Comparison of ENCODE assay signal across 12 cellular contexts in genomic region chr3:48633743-48634142, GRCh38. TPM values are rescaled to one million over a fixed set of nuclear protein-coding genes. Genes with fewer than 3 reads are reported as not detected.
DNase-seq lines count a peak whose midpoint lies in the region; ATAC-seq and TF ChIP-seq lines count a peak whose summit lies in the region.
"Had no signal": no experiment of that assay in that cellular context is flagged by ENCODE, and none has a peak within 500 bp of the region (broad histone marks: within the 10 kb centered on the region; RNA-seq: fewer than 3 reads in every experiment).

No MANE protein-coding gene starts in this region.

- H3K9ac ChIP-seq in DND-41 (ENCODE audit: low read depth, low read length), result peak overlapping the region; percentile 72; the same call in 1 of the 2 replicates

- no peaks in the 10 kb centered on the region for H3K9me3 Mint-ChIP-seq in activated CD8-positive, alpha-beta T cell treated with anti-CD3 and anti-CD28 coated beads, Interleukin-2, amount 10 ng/mL, durations not matched to agents 7 days and 5 days (ENCODE audit: insufficient read depth)
- H3K9me3 Mint-ChIP-seq in memory B cell, result no peaks in the 10 kb centered on the region

- CTCF ChIA-PET in activated CD8-positive, alpha-beta T cell treated with anti-CD3 and anti-CD28 coated beads, Interleukin-2, amount 10 ng/mL, durations not matched to agents 7 days and 5 days (lab: Charles Lee), result interaction anchor here (2.3 to 3.9 kb wide), 5 partner anchors 10 to 233 kb away, joined by 7 to 42 read pairs (median 21); partner anchors contain the start of gene UQCRC1

- peaks cover 38% of the 10 kb centered on the region for H3K36me3 ChIP-seq in DND-41 (ENCODE audit: insufficient read depth, low read length)
- H3K36me3 ChIP-seq: uterus had no signal

- H3K4me3 Mint-ChIP-seq in activated CD8-positive, alpha-beta T cell treated with anti-CD3 and anti-CD28 coated beads, Interleukin-2, amount 10 ng/mL, durations not matched to agents 7 days and 5 days, result peak overlapping the region; percentile 89
- peak overlapping the region; percentile 89 for H3K4me3 Mint-ChIP-seq in memory B cell

- H3K27ac ChIP-seq in 22Rv1 (peak overlapping the region; percentile 85), DND-41 (ENCODE audit: low read length) (no peak overlapping the region; the same call in 1 of the 2 replicates)

- peak overlapping the region; percentile 99 for H3K4me2 ChIP-seq in DND-41 (ENCODE audit: insufficient read depth, low read length)

- H3K36me3 Mint-ChIP-seq in activated CD8-positive, alpha-beta T cell treated with anti-CD3 and anti-CD28 coated beads, Interleukin-2, amount 10 ng/mL, durations not matched to agents 7 days and 5 days (ENCODE audit: low read depth), result peaks cover 23% of the 10 kb centered on the region
- H3K36me3 Mint-ChIP-seq in memory B cell, result peaks cover 5% of the 10 kb centered on the region

- H3K4me1 Mint-ChIP-seq in activated CD8-positive, alpha-beta T cell treated with anti-CD3 and anti-CD28 coated beads, Interleukin-2, amount 10 ng/mL, durations not matched to agents 7 days and 5 days (ENCODE audit: low read depth), result peaks cover 30% of the 10 kb centered on the region
- peaks cover 6% of the 10 kb centered on the region for H3K4me1 Mint-ChIP-seq in memory B cell

- no peak overlapping the region for H2AFZ ChIP-seq in DND-41 (ENCODE audit: low read depth, low read length)

- H3K27ac Mint-ChIP-seq in activated CD8-positive, alpha-beta T cell treated with anti-CD3 and anti-CD28 coated beads, Interleukin-2, amount 10 ng/mL, durations not matched to agents 7 days and 5 days, result no peak overlapping the region
- no peak overlapping the region for H3K27ac Mint-ChIP-seq in memory B cell

- no peaks in the 10 kb centered on the region for H3K27me3 ChIP-seq in DND-41 (ENCODE audit: insufficient read depth, low read length, poor library complexity)
- H3K27me3 ChIP-seq: uterus had no signal

- POLR2A ChIA-PET in activated CD8-positive, alpha-beta T cell treated with anti-CD3 and anti-CD28 coated beads, Interleukin-2, amount 10 ng/mL, durations not matched to agents 7 days and 5 days (lab: Charles Lee), result interaction anchor here (0.6 to 1.0 kb wide), 2 partner anchors 334 to 387 kb away, joined by 3 to 4 read pairs; no protein-coding TSS in a partner anchor

- peaks cover 16% of the 10 kb centered on the region; the same call in 1 of the 2 replicates for H4K20me1 ChIP-seq in DND-41 (ENCODE audit: insufficient read depth, low read length)

- H3K27me3 Mint-ChIP-seq in activated CD8-positive, alpha-beta T cell treated with anti-CD3 and anti-CD28 coated beads, Interleukin-2, amount 10 ng/mL, durations not matched to agents 7 days and 5 days (ENCODE audit: low read depth), result no peaks in the 10 kb centered on the region
- no peaks in the 10 kb centered on the region for H3K27me3 Mint-ChIP-seq in memory B cell

- ATAC-seq in DND-41 (ENCODE audit: insufficient read depth, low read depth) (no peak), memory B cell (ENCODE audit: low read depth) (no peak), HG03039 (IDR thresholded peaks at IDR 0.05; ENCODE audit: unreplicated experiment) (no peak), HG03196 (IDR thresholded peaks at IDR 0.05; ENCODE audit: unreplicated experiment) (no peak), HG03442 (IDR thresholded peaks at IDR 0.05; ENCODE audit: unreplicated experiment) (no peak)
- no peak for ATAC-seq in activated CD8-positive, alpha-beta T cell treated with anti-CD3 and anti-CD28 coated beads, Interleukin-2, amount 10 ng/mL, durations not matched to agents 7 days and 5 days

- TF ChIP-seq CTCF in 22Rv1 (IDR thresholded peaks at IDR 0.05) (no peak), DND-41 (IDR thresholded peaks at IDR 0.05; ENCODE audit: borderline replicate concordance, extremely low read depth, low read length, poor library complexity, severe bottlenecking) (no peak)

- no peaks in the 10 kb centered on the region for H3K9me3 ChIP-seq in DND-41 (ENCODE audit: insufficient read depth, low read length, severe bottlenecking)
- H3K9me3 ChIP-seq: uterus had no signal

- peak overlapping the region in 1 of 2 experiments; percentile 92; a peak in 2 of 4 replicates for H3K4me3 ChIP-seq in DND-41 (ENCODE audit: low read depth in 1 of 2, low read length in 2 of 2)

- DNase-seq in DND-41 (no peak), memory B cell (ENCODE audit: low spot score in 2 of 2) (no peak), NCI-H345 treated with DMSO at 0.1 percent for 48 hours (lab: John Stamatoyannopoulos, UW; ENCODE audit: unreplicated experiment) (no peak)
- DNase-seq in activated CD8-positive, alpha-beta T cell treated with anti-CD3 and anti-CD28 coated beads, Interleukin-2, amount 10 ng/mL, durations not matched to agents 7 days and 5 days, result no peak
- DNase-seq: activated CD4-positive, alpha-beta T cell treated with anti-CD3 and anti-CD28 coated beads, Interleukin-2, amount 50 U/mL, for 1 hour; Kasumi-1; NCI-H2227 treated with DMSO at 0.1 percent for 48 hours; uterus had no signal

- H3K79me2 ChIP-seq in DND-41 (ENCODE audit: insufficient read depth, low read length), result peaks cover 9% of the 10 kb centered on the region; the same call in 1 of the 2 replicates

- peaks cover 27% of the 10 kb centered on the region for H3K4me1 ChIP-seq in DND-41 (ENCODE audit: insufficient read depth, low read length)

RNA-seq across cellular contexts. Expression of gene SLC26A6, which starts 1.5 kb away (rescaled TPM):
- 10 to 100 TPM; 58.0 to 61.5 TPM for total RNA-seq in activated CD8-positive, alpha-beta T cell treated with anti-CD3 and anti-CD28 coated beads, Interleukin-2, amount 10 ng/mL, durations not matched to agents 7 days and 5 days

RNA-seq across cellular contexts. Expression of gene TMEM89, which starts 12.2 kb away (rescaled TPM):
- under 1 TPM in 1 of 2 experiments, not detected in 1; 0.39 TPM for total RNA-seq in activated CD8-positive, alpha-beta T cell treated with anti-CD3 and anti-CD28 coated beads, Interleukin-2, amount 10 ng/mL, durations not matched to agents 7 days and 5 days
- total RNA-seq: uterus had no signal

RNA-seq across cellular contexts. Expression of gene UQCRC1, which starts 24.3 kb away (rescaled TPM):
- total RNA-seq in activated CD8-positive, alpha-beta T cell treated with anti-CD3 and anti-CD28 coated beads, Interleukin-2, amount 10 ng/mL, durations not matched to agents 7 days and 5 days, result 100 to 1,000 TPM; 196 to 202 TPM

RNA-seq across cellular contexts. Expression of gene CELSR3, which starts 28.9 kb away (rescaled TPM):
- 10 to 100 TPM; 19.5 to 20.2 TPM for total RNA-seq in activated CD8-positive, alpha-beta T cell treated with anti-CD3 and anti-CD28 coated beads, Interleukin-2, amount 10 ng/mL, durations not matched to agents 7 days and 5 days

RNA-seq across cellular contexts. Expression of gene COL7A1, which starts 38.6 kb away (rescaled TPM):
- 1 to 10 TPM; 1.2 to 1.6 TPM for total RNA-seq in activated CD8-positive, alpha-beta T cell treated with anti-CD3 and anti-CD28 coated beads, Interleukin-2, amount 10 ng/mL, durations not matched to agents 7 days and 5 days
